8 cellular contexts compared by ENCODE assay signal in genomic region chr10:97713828-97714400, GRCh38. TPM values are rescaled to one million over a fixed set of nuclear protein-coding genes. Genes with fewer than 3 reads are reported as not detected.
A peak's percentile ranks its signal among the peaks of the same experiment; 100 is the strongest.
DNase-seq lines count a peak whose midpoint lies in the region; ATAC-seq and TF ChIP-seq lines count a peak whose summit lies in the region.

No MANE protein-coding gene starts in this region.

- H3K4me3 Mint-ChIP-seq in activated T-cell treated with anti-CD3 and anti-CD28 coated beads, Interleukin-2, amount 50 U/mL, for 72 hours = peak overlapping the region; percentile 93 to 96

- H3K4me3 ChIP-seq in esophagus muscularis mucosa (peak overlapping the region; percentile 74 to 95 (median 91)), muscle layer of duodenum (ENCODE audit: low read depth in 1 of 2, low read length in 2 of 2) (peak overlapping the region; percentile 60 to 65), stomach smooth muscle (ENCODE audit: low read length in 2 of 2) (peak overlapping the region; percentile 52 to 87)

- ATAC-seq in GM18519 (IDR thresholded peaks at IDR 0.05; ENCODE audit: low FRiP score, unreplicated experiment) = peak; percentile 52
- ATAC-seq in HG03045 (IDR thresholded peaks at IDR 0.05; ENCODE audit: unreplicated experiment) = peak; percentile 66
- peak; percentile 87 to 88 for ATAC-seq in activated T-cell treated with anti-CD3 and anti-CD28 coated beads, Interleukin-2, amount 50 U/mL, for 72 hours (replicated peaks in 1 of 2)

- peaks cover 20% of the 10 kb centered on the region for H3K4me1 Mint-ChIP-seq in activated T-cell treated with anti-CD3 and anti-CD28 coated beads, Interleukin-2, amount 50 U/mL, for 72 hours (ENCODE audit: low read depth)

- peaks cover 0 to 2% of the 10 kb centered on the region in 2 donors for H3K36me3 Mint-ChIP-seq in activated T-cell treated with anti-CD3 and anti-CD28 coated beads, Interleukin-2, amount 50 U/mL, for 72 hours (ENCODE audit: insufficient read depth in 2 of 2)

- intact Hi-C loops in esophagus muscularis mucosa (cut with DNase I) = no loop called here

- no peak for TF ChIP-seq POLR2A in esophagus muscularis mucosa (IDR thresholded peaks at IDR 0.05; ENCODE audit: low read depth)

- H3K4me1 ChIP-seq in esophagus muscularis mucosa = peaks cover 55 to 82% (median 80%) of the 10 kb centered on the region in 4 donors
- H3K4me1 ChIP-seq in muscle layer of duodenum (ENCODE audit: control insufficient read depth in 1 of 2, insufficient read depth in 2 of 2, low read length in 2 of 2) = peaks cover 14 to 47% of the 10 kb centered on the region in 2 donors
- H3K4me1 ChIP-seq in stomach smooth muscle (ENCODE audit: control insufficient read depth, insufficient read depth, low read length) = peaks cover 72% of the 10 kb centered on the region

- H3K9me3 ChIP-seq in esophagus muscularis mucosa = no peaks in the 10 kb centered on the region
- H3K9me3 ChIP-seq in muscle layer of duodenum (ENCODE audit: control insufficient read depth in 1 of 2, low read length in 2 of 2) = no peaks in the 10 kb centered on the region
- no peaks in the 10 kb centered on the region for H3K9me3 ChIP-seq in stomach smooth muscle (ENCODE audit: control insufficient read depth in 2 of 2, low read length in 2 of 2)

- TF ChIP-seq CTCF in esophagus muscularis mucosa (IDR thresholded peaks at IDR 0.05) = peak in 1 of 3 experiments; percentile 24

- WGBS in esophagus muscularis mucosa = 1% methylated on average over 26 of the region's 69 CpGs

- H3K27me3 ChIP-seq in esophagus muscularis mucosa (no peaks in the 10 kb centered on the region), muscle layer of duodenum (ENCODE audit: low read depth, low read length) (no peaks in the 10 kb centered on the region), stomach smooth muscle (ENCODE audit: control insufficient read depth in 1 of 2, insufficient read depth in 2 of 2, low read length in 2 of 2) (no peaks in the 10 kb centered on the region)

- H3K9me3 Mint-ChIP-seq in activated T-cell treated with anti-CD3 and anti-CD28 coated beads, Interleukin-2, amount 50 U/mL, for 72 hours = no peaks in the 10 kb centered on the region

- peak overlapping the region; percentile 78 to 87 for H3K9ac ChIP-seq in stomach smooth muscle (ENCODE audit: low read length in 2 of 2)

- TF ChIP-seq EP300 in esophagus muscularis mucosa (IDR thresholded peaks at IDR 0.05) = no peak

- peaks cover 29% of the 10 kb centered on the region for H3K27me3 Mint-ChIP-seq in activated T-cell treated with anti-CD3 and anti-CD28 coated beads, Interleukin-2, amount 50 U/mL, for 72 hours (ENCODE audit: low read depth)

- H3K27ac ChIP-seq in esophagus muscularis mucosa (replicated peaks in 1 of 4) (peak overlapping the region; percentile 99 to 100 (median 100)), muscle layer of duodenum (ENCODE audit: low read length) (peak overlapping the region; percentile 84), stomach smooth muscle (ENCODE audit: low read length) (peak overlapping the region; percentile 98)

- H3K27ac Mint-ChIP-seq in activated T-cell treated with anti-CD3 and anti-CD28 coated beads, Interleukin-2, amount 50 U/mL, for 72 hours = peak overlapping the region; percentile 21

- H3K36me3 ChIP-seq in esophagus muscularis mucosa = peaks cover 0 to 20% (median 8%) of the 10 kb centered on the region in 4 donors
- H3K36me3 ChIP-seq in muscle layer of duodenum (ENCODE audit: control insufficient read depth in 1 of 2, insufficient read depth in 2 of 2, low read length in 2 of 2) = peaks cover 2 to 4% of the 10 kb centered on the region in 2 donors
- peaks cover 11 to 20% of the 10 kb centered on the region in 2 donors for H3K36me3 ChIP-seq in stomach smooth muscle (ENCODE audit: control insufficient read depth in 2 of 2, insufficient read depth in 2 of 2, low read length in 2 of 2)

- DNase-seq in AG08396 (ENCODE audit: low spot score) = peak; percentile 80
- DNase-seq in NCI-H748 treated with DMSO at 0.1 percent for 48 hours (lab: John Stamatoyannopoulos, UW) = peak; percentile 18
- DNase-seq in activated T-cell treated with anti-CD3 and anti-CD28 coated beads, Interleukin-2, amount 50 U/mL, for 72 hours = peak; percentile 67 to 68
- peak; percentile 93 for DNase-seq in esophagus muscularis mucosa (ENCODE audit: extremely low spot score)

RNA-seq across cellular contexts. Expression of gene MARVELD1, which starts 0.4 kb away (rescaled TPM):
- total RNA-seq in activated T-cell treated with anti-CD3 and anti-CD28 coated beads, Interleukin-2, amount 50 U/mL, for 72 hours = 1 to 10 TPM; 1.5 to 1.9 TPM
- 100 to 1,000 TPM in 1 of 4 donors, 10 to 100 TPM in 3; 43.4 to 104 (median 73.9) TPM for total RNA-seq in esophagus muscularis mucosa

RNA-seq across cellular contexts. Expression of gene ZFYVE27, which starts 23.0 kb away (rescaled TPM):
- 10 to 100 TPM; 33.7 to 40.0 TPM for total RNA-seq in activated T-cell treated with anti-CD3 and anti-CD28 coated beads, Interleukin-2, amount 50 U/mL, for 72 hours
- 10 to 100 TPM in 3 of 4 donors, 1 to 10 TPM in 1; 7.1 to 17.2 (median 16.0) TPM for total RNA-seq in esophagus muscularis mucosa

RNA-seq across cellular contexts. Expression of gene AVPI1, which starts 26.9 kb away (rescaled TPM):
- 1 to 10 TPM; 1.8 to 5.3 TPM for total RNA-seq in activated T-cell treated with anti-CD3 and anti-CD28 coated beads, Interleukin-2, amount 50 U/mL, for 72 hours
- total RNA-seq in esophagus muscularis mucosa = 10 to 100 TPM; 29.9 to 65.5 (median 36.3) TPM

RNA-seq across cellular contexts. Expression of gene SFRP5, which starts 57.9 kb away (rescaled TPM):
- not detected for total RNA-seq in activated T-cell treated with anti-CD3 and anti-CD28 coated beads, Interleukin-2, amount 50 U/mL, for 72 hours
- total RNA-seq in esophagus muscularis mucosa = 10 to 100 TPM; 19.9 to 41.3 (median 34.8) TPM

Comparison
In these comparisons a context has a peak if more than half of its experiments do, and no peak if none do; other contexts are left out.
1. Peak in every context shown above with its lines: DNase-seq, ATAC-seq, H3K4me3 ChIP-seq and H3K27ac ChIP-seq.
2. DNase-seq: peak in every context shown above with its lines; median percentile 93 in esophagus muscularis mucosa; 80 in AG08396; 68 in activated T-cell treated with anti-CD3 and anti-CD28 coated beads, Interleukin-2, amount 50 U/mL, for 72 hours; 18 in NCI-H748 treated with DMSO at 0.1 percent for 48 hours.
3. RNA of gene MARVELD1, which starts 0.4 kb away (total RNA-seq): 43.4 to 104 TPM in esophagus muscularis mucosa; 1.5 to 1.9 TPM in activated T-cell treated with anti-CD3 and anti-CD28 coated beads, Interleukin-2, amount 50 U/mL, for 72 hours; every median in the first group is over 10 times any median in the second.
4. RNA of gene AVPI1, which starts 26.9 kb away (total RNA-seq): 29.9 to 65.5 TPM in esophagus muscularis mucosa; 1.8 to 5.3 TPM in activated T-cell treated with anti-CD3 and anti-CD28 coated beads, Interleukin-2, amount 50 U/mL, for 72 hours; every median in the first group is over 4 times any median in the second.